Comparison of ENCODE assay signal across 8 cellular contexts in genomic region chr19:6199240-6199983, GRCh38.
DNase-seq lines count a peak whose midpoint lies in the region; ATAC-seq and TF ChIP-seq lines count a peak whose summit lies in the region.

No MANE protein-coding gene starts in this region.

- H3K27ac Mint-ChIP-seq in activated CD8-positive, alpha-beta memory T cell treated with anti-CD3 and anti-CD28 coated beads, Interleukin-2, amount 10 ng/mL, durations not matched to agents 7 days and 5 days, result peak overlapping the region; percentile 89

- H3K4me3 ChIP-seq in endocrine pancreas (ENCODE audit: control insufficient read depth, insufficient read depth, low read length), result no peak overlapping the region
- H3K4me3 ChIP-seq in mesenchymal stem cell (ENCODE audit: insufficient read depth in 1 of 2, low read depth in 1 of 2, low read length in 2 of 2), result peak overlapping the region; percentile 71 to 99

- H2AK5ac ChIP-seq in mesenchymal stem cell (ENCODE audit: low read length, severe bottlenecking), result no peak overlapping the region

- H2BK5ac ChIP-seq in mesenchymal stem cell (ENCODE audit: low read depth, low read length, poor library complexity, severe bottlenecking), result no peak overlapping the region

- H3K36me3 Mint-ChIP-seq in activated CD8-positive, alpha-beta memory T cell treated with anti-CD3 and anti-CD28 coated beads, Interleukin-2, amount 10 ng/mL, durations not matched to agents 7 days and 5 days, result peaks cover 18% of the 10 kb centered on the region

- H2BK120ac ChIP-seq in mesenchymal stem cell (ENCODE audit: low read depth, low read length), result no peak overlapping the region

- H3K4me3 Mint-ChIP-seq in activated CD8-positive, alpha-beta memory T cell treated with anti-CD3 and anti-CD28 coated beads, Interleukin-2, amount 10 ng/mL, durations not matched to agents 7 days and 5 days, result peak overlapping the region; percentile 99

- peak overlapping the region; percentile 81 for H3K4me2 ChIP-seq in mesenchymal stem cell (ENCODE audit: low read length, poor library complexity, severe bottlenecking)

- peak overlapping the region; percentile 16 to 85 for H3K4ac ChIP-seq in mesenchymal stem cell (ENCODE audit: low read depth in 1 of 2, low read length in 2 of 2)

- peaks cover 18% of the 10 kb centered on the region for H3K79me1 ChIP-seq in mesenchymal stem cell (replicated peaks; ENCODE audit: low read length, poor library complexity, severe bottlenecking)

- H3K23ac ChIP-seq in mesenchymal stem cell (ENCODE audit: low read length in 2 of 2), result no peak overlapping the region

- no peaks in the 10 kb centered on the region for H3K4me1 ChIP-seq in endocrine pancreas (ENCODE audit: control insufficient read depth, insufficient read depth, low read length)
- peaks cover 10% of the 10 kb centered on the region for H3K4me1 ChIP-seq in mesenchymal stem cell (ENCODE audit: control insufficient read depth, insufficient read depth, low read depth, low read length)

- 11% methylated on average over 66 of the region's 67 CpGs for WGBS in mesenchymal stem cell

- peak overlapping the region; percentile 40 to 95 for H3K18ac ChIP-seq in mesenchymal stem cell (ENCODE audit: low read depth in 1 of 2, low read length in 2 of 2)

- H3K9ac ChIP-seq in endocrine pancreas (ENCODE audit: control insufficient read depth, insufficient read depth, low read length), result peak overlapping the region; percentile 67
- peak overlapping the region; percentile 86 for H3K9ac ChIP-seq in mesenchymal stem cell (ENCODE audit: low read length)

- no peaks in the 10 kb centered on the region for H3K36me3 ChIP-seq in endocrine pancreas (ENCODE audit: control insufficient read depth, insufficient read depth, low read length)
- peaks cover 0 to 4% of the 10 kb centered on the region in 2 experiments for H3K36me3 ChIP-seq in mesenchymal stem cell (ENCODE audit: control insufficient read depth in 1 of 2, insufficient read depth in 2 of 2, low read depth in 1 of 2, low read length in 2 of 2)

- H3K27me3 Mint-ChIP-seq in activated CD8-positive, alpha-beta memory T cell treated with anti-CD3 and anti-CD28 coated beads, Interleukin-2, amount 10 ng/mL, durations not matched to agents 7 days and 5 days, result no peaks in the 10 kb centered on the region

- CTCF ChIA-PET in activated CD8-positive, alpha-beta memory T cell treated with anti-CD3 and anti-CD28 coated beads, Interleukin-2, amount 10 ng/mL, durations not matched to agents 7 days and 5 days (lab: Charles Lee), result interaction anchor here (0.9 to 1.9 kb wide), 6 partner anchors 19 to 194 kb away, joined by 3 to 12 read pairs (median 3); no protein-coding TSS in a partner anchor

- H4K91ac ChIP-seq in mesenchymal stem cell (ENCODE audit: low read length), result peak overlapping the region; percentile 2

- peak overlapping the region; percentile 77 for H4K8ac ChIP-seq in mesenchymal stem cell (ENCODE audit: low read length)

- peaks cover 22% of the 10 kb centered on the region for H3K4me1 Mint-ChIP-seq in activated CD8-positive, alpha-beta memory T cell treated with anti-CD3 and anti-CD28 coated beads, Interleukin-2, amount 10 ng/mL, durations not matched to agents 7 days and 5 days

- peak overlapping the region; percentile 96 for H2AFZ ChIP-seq in mesenchymal stem cell (ENCODE audit: low read depth, low read length)

- H3K14ac ChIP-seq in mesenchymal stem cell (ENCODE audit: low read length in 2 of 2), result peak overlapping the region in 1 of 2 experiments; percentile 98

- DNase-seq in COR-L47 (lab: John Stamatoyannopoulos, UW) (peak; percentile 98), GM20000 (ENCODE audit: low spot score) (peak; percentile 99), HT1080 (ENCODE audit: low read depth) (peak; percentile 95), NOMO-1 (lab: John Stamatoyannopoulos, UW; ENCODE audit: unreplicated experiment in 2 of 2) (peak; percentile 98 to 100), mesenchymal stem cell (peak; percentile 98)
- DNase-seq in activated CD8-positive, alpha-beta memory T cell treated with anti-CD3 and anti-CD28 coated beads, Interleukin-2, amount 10 ng/mL, durations not matched to agents 7 days and 5 days, result peak; percentile 99
- peak; percentile 99 for DNase-seq in stimulated activated CD8-positive, alpha-beta memory T cell treated with anti-CD3 and anti-CD28 coated beads, Interleukin-12 subunit alpha, Interleukin-12 subunit beta, amount 100 ng/mL, for 24 hours (ENCODE audit: extremely low read depth)

- H3K27me3 ChIP-seq in endocrine pancreas (ENCODE audit: control insufficient read depth, insufficient read depth, low read length), result no peaks in the 10 kb centered on the region
- H3K27me3 ChIP-seq in mesenchymal stem cell (ENCODE audit: control insufficient read depth in 1 of 2, insufficient read depth in 1 of 2, low read length in 2 of 2), result peaks cover 0 to 3% of the 10 kb centered on the region in 2 experiments

- peak overlapping the region in 1 of 2 experiments; percentile 25 for H2BK12ac ChIP-seq in mesenchymal stem cell (ENCODE audit: low read length in 2 of 2)

- H3K27ac ChIP-seq in mesenchymal stem cell (ENCODE audit: low read length, poor library complexity, severe bottlenecking), result peak overlapping the region; percentile 81

- H3K9me3 ChIP-seq in endocrine pancreas (ENCODE audit: control insufficient read depth, low read length) (no peaks in the 10 kb centered on the region), mesenchymal stem cell (ENCODE audit: control insufficient read depth, low read length) (no peaks in the 10 kb centered on the region)

- ATAC-seq in activated CD8-positive, alpha-beta memory T cell treated with anti-CD3 and anti-CD28 coated beads, Interleukin-2, amount 10 ng/mL, durations not matched to agents 7 days and 5 days, result peak; percentile 96

- H3K9me3 Mint-ChIP-seq in activated CD8-positive, alpha-beta memory T cell treated with anti-CD3 and anti-CD28 coated beads, Interleukin-2, amount 10 ng/mL, durations not matched to agents 7 days and 5 days (ENCODE audit: low read depth), result peaks cover 3% of the 10 kb centered on the region

- TF ChIP-seq CTCF in GM20000 (IDR thresholded peaks at IDR 0.05; ENCODE audit: extremely low read depth, missing control alignments), result no peak

- H2BK15ac ChIP-seq in mesenchymal stem cell (ENCODE audit: low read depth, poor library complexity, severe bottlenecking), result no peak overlapping the region
